Comparison of ENCODE assay signal across 1 cellular context in the genomic region with DNA sequence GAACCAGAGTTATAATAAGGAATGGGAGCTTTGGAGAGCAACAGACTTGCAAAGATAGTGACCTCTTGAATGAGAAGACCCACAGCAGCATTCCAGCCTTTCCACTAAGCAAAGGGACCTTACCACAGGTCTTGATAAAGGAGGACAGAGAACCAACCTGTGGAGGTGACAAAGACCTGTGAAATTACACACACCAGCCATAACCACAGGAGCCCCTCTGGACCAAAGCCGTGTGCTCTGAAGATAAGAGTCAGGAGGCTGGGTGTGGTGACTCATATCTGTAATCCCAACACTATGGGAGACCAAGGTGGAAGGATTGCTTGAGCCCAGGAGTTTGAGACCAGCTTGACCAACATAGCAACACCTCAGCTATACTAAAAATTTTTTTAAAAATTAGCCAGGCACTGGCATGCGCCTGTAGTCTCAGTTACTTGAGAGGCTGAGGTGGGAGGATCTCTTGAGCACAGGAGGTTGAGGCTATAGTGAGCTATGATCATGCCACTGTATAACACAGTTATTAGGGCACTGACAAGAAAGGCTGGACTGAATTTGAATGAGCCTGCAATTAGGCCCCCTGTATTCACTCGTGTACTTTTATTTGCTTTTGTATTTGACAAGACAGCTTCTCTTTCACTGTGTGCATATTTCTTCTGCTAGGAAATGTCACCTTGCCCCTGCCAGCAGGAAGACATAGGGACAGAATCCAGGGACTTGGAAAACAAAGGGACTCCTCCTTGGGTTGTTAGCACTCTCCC.
A peak's percentile ranks its signal among the peaks of the same experiment; 100 is the strongest.
TF ChIP-seq lines count a peak whose summit lies in the region.

No MANE protein-coding gene starts in this region.

TF ChIP-seq in K562, 482 proteins besides CTCF, POLR2A, EP300 and RAD21 (continued from another document and continues in another):
- no peak for TF ChIP-seq ARHGAP35 (IDR thresholded peaks at IDR 0.05; ENCODE audit: partially characterized antibody)
- no peak for TF ChIP-seq ZNF695 (CRISPR knock-in tag; IDR thresholded peaks at IDR 0.05)
- no peak for TF ChIP-seq ZBTB43 (CRISPR knock-in tag; IDR thresholded peaks at IDR 0.05)
- TF ChIP-seq CBFB (CRISPR knock-in tag; IDR thresholded peaks at IDR 0.05): no peak
- TF ChIP-seq BRD4 (IDR thresholded peaks at IDR 0.05): no peak
- no peak for TF ChIP-seq FOXA3 (CRISPR knock-in tag; conservative IDR thresholded peaks at IDR 0.05 in 1 of 2, IDR thresholded peaks at IDR 0.05 in 1 of 2)
- TF ChIP-seq, protein P1, sequence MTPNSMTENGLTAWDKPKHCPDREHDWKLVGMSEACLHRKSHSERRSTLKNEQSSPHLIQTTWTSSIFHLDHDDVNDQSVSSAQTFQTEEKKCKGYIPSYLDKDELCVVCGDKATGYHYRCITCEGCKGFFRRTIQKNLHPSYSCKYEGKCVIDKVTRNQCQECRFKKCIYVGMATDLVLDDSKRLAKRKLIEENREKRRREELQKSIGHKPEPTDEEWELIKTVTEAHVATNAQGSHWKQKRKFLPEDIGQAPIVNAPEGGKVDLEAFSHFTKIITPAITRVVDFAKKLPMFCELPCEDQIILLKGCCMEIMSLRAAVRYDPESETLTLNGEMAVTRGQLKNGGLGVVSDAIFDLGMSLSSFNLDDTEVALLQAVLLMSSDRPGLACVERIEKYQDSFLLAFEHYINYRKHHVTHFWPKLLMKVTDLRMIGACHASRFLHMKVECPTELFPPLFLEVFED (CRISPR knock-in tag; conservative IDR thresholded peaks at IDR 0.05): no peak
- TF ChIP-seq GABPB1 (CRISPR knock-in tag; IDR thresholded peaks at IDR 0.05): no peak
- TF ChIP-seq TBP (optimal IDR thresholded peaks at IDR 0.05; ENCODE audit: low read depth, low read length): no peak
- no peak for TF ChIP-seq SRSF9 (IDR thresholded peaks at IDR 0.05; ENCODE audit: borderline replicate concordance, low read depth, low read length)
- TF ChIP-seq ZNF79 (CRISPR knock-in tag; IDR thresholded peaks at IDR 0.05; ENCODE audit: low read depth): no peak
- TF ChIP-seq, protein P2, sequence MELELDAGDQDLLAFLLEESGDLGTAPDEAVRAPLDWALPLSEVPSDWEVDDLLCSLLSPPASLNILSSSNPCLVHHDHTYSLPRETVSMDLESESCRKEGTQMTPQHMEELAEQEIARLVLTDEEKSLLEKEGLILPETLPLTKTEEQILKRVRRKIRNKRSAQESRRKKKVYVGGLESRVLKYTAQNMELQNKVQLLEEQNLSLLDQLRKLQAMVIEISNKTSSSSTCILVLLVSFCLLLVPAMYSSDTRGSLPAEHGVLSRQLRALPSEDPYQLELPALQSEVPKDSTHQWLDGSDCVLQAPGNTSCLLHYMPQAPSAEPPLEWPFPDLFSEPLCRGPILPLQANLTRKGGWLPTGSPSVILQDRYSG (tag; conservative IDR thresholded peaks at IDR 0.05; ENCODE audit: low read depth): 0 out of 2 replicates have a peak, but pooled peaks have one; percentile 55
- no peak for TF ChIP-seq PRPF4 (IDR thresholded peaks at IDR 0.05; ENCODE audit: insufficient read depth, low read depth, low read length, poor library complexity, severe bottlenecking)
- no peak for TF ChIP-seq DIDO1 (tag; IDR thresholded peaks at IDR 0.05; ENCODE audit: low read depth)
- no peak for TF ChIP-seq HCFC1 (IDR thresholded peaks at IDR 0.05; ENCODE audit: low read depth, low read length)
- no peak for TF ChIP-seq SMC3 (conservative IDR thresholded peaks at IDR 0.05; ENCODE audit: insufficient read depth, low read depth, low read length)
- no peak; the same call in 1 of the 2 replicates for TF ChIP-seq RNF2 (IDR thresholded peaks at IDR 0.05)
- no peak for TF ChIP-seq PREB (CRISPR knock-in tag; IDR thresholded peaks at IDR 0.05)
- TF ChIP-seq, protein P3, sequence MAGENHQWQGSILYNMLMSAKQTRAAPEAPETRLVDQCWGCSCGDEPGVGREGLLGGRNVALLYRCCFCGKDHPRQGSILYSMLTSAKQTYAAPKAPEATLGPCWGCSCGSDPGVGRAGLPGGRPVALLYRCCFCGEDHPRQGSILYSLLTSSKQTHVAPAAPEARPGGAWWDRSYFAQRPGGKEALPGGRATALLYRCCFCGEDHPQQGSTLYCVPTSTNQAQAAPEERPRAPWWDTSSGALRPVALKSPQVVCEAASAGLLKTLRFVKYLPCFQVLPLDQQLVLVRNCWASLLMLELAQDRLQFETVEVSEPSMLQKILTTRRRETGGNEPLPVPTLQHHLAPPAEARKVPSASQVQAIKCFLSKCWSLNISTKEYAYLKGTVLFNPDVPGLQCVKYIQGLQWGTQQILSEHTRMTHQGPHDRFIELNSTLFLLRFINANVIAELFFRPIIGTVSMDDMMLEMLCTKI (IDR thresholded peaks at IDR 0.05; ENCODE audit: partially characterized antibody): no peak
- no peak for TF ChIP-seq ATF2 (CRISPR knock-in tag; IDR thresholded peaks at IDR 0.05)
- no peak for TF ChIP-seq BMI1 (IDR thresholded peaks at IDR 0.05; ENCODE audit: low read length)
- 0 out of 2 replicates have a peak, but pooled peaks have one; percentile 42 for TF ChIP-seq ARID3A (IDR thresholded peaks at IDR 0.05; ENCODE audit: borderline replicate concordance, low read depth, low read length)
- TF ChIP-seq, protein P4, sequence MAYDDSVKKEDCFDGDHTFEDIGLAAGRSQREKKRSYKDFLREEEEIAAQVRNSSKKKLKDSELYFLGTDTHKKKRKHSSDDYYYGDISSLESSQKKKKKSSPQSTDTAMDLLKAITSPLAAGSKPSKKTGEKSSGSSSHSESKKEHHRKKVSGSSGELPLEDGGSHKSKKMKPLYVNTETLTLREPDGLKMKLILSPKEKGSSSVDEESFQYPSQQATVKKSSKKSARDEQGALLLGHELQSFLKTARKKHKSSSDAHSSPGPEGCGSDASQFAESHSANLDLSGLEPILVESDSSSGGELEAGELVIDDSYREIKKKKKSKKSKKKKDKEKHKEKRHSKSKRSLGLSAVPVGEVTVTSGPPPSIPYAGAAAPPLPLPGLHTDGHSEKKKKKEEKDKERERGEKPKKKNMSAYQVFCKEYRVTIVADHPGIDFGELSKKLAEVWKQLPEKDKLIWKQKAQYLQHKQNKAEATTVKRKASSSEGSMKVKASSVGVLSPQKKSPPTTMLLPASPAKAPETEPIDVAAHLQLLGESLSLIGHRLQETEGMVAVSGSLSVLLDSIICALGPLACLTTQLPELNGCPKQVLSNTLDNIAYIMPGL (CRISPR knock-in tag; IDR thresholded peaks at IDR 0.05): no peak
- no peak for TF ChIP-seq OTX1 (CRISPR knock-in tag; IDR thresholded peaks at IDR 0.05)
- TF ChIP-seq REST (CRISPR knock-in tag; IDR thresholded peaks at IDR 0.05; ENCODE audit: low read depth): no peak
- no peak for TF ChIP-seq NR4A1 (CRISPR knock-in tag; IDR thresholded peaks at IDR 0.05)
- no peak for TF ChIP-seq NR4A1 (tag; IDR thresholded peaks at IDR 0.05)
- TF ChIP-seq ZNF121 (CRISPR knock-in tag; conservative IDR thresholded peaks at IDR 0.05): no peak
- no peak for TF ChIP-seq CREBBP (IDR thresholded peaks at IDR 0.05; ENCODE audit: low read depth, low read length)
- peak; percentile 89 for TF ChIP-seq TAL1 (IDR thresholded peaks at IDR 0.05)
- TF ChIP-seq MTA2 (IDR thresholded peaks at IDR 0.05; ENCODE audit: low read depth): peak; percentile 83
- no peak for TF ChIP-seq TAF7 (tag; IDR thresholded peaks at IDR 0.05)
- peak; percentile 80 for TF ChIP-seq GATA2 (CRISPR knock-in tag; IDR thresholded peaks at IDR 0.05)
- TF ChIP-seq TEAD1 (CRISPR knock-in tag; IDR thresholded peaks at IDR 0.05): peak; percentile 68 to 81; a peak in 3 of 4 replicates
- TF ChIP-seq MED1 (CRISPR knock-in tag; IDR thresholded peaks at IDR 0.05; ENCODE audit: borderline replicate concordance): no peak
- TF ChIP-seq TRIM28 (IDR thresholded peaks at IDR 0.05): no peak
- no peak for TF ChIP-seq LCOR (CRISPR knock-in tag; IDR thresholded peaks at IDR 0.05)
- TF ChIP-seq FIP1L1 (IDR thresholded peaks at IDR 0.05; ENCODE audit: low read depth, low read length, poor library complexity, severe bottlenecking): no peak
- TF ChIP-seq ZNF740 (CRISPR knock-in tag; IDR thresholded peaks at IDR 0.05): no peak
- TF ChIP-seq ZNF740 (tag; IDR thresholded peaks at IDR 0.05): no peak
- no peak for TF ChIP-seq GMEB1 (CRISPR knock-in tag; IDR thresholded peaks at IDR 0.05)
- TF ChIP-seq KLF10 (CRISPR knock-in tag; IDR thresholded peaks at IDR 0.05): no peak
